14 cellular contexts compared by ENCODE assay signal in genomic region chr10:27794157-27794556, GRCh38. TPM values are rescaled to one million over a fixed set of nuclear protein-coding genes. Genes with fewer than 3 reads are reported as not detected.
DNase-seq lines count a peak whose midpoint lies in the region; ATAC-seq and TF ChIP-seq lines count a peak whose summit lies in the region.
"Had no signal": no experiment of that assay in that cellular context is flagged by ENCODE, and none has a peak within 500 bp of the region (broad histone marks: within the 10 kb centered on the region; RNA-seq: fewer than 3 reads in every experiment).

No MANE protein-coding gene starts in this region.

- peak; percentile 12 for TF ChIP-seq CTCF in AG04449 (IDR thresholded peaks at IDR 0.05; ENCODE audit: insufficient read depth, low read length, missing control alignments)
- peak; percentile 55 for TF ChIP-seq CTCF in H9 (conservative IDR thresholded peaks at IDR 0.05)
- peak; percentile 35 for TF ChIP-seq CTCF in RWPE2 (IDR thresholded peaks at IDR 0.05; ENCODE audit: poor library complexity, severe bottlenecking)
- peak in 1 of 12 donors; percentile 8 for TF ChIP-seq CTCF in heart left ventricle (IDR thresholded peaks at IDR 0.05)

- H2BK120ac ChIP-seq in H9 (ENCODE audit: low read depth, low read length, poor library complexity, severe bottlenecking), result no peak overlapping the region

- no peaks in the 10 kb centered on the region for H3K9me3 ChIP-seq in H9 (ENCODE audit: control insufficient read depth, low read depth, low read length)
- no peaks in the 10 kb centered on the region for H3K9me3 ChIP-seq in RWPE2 (ENCODE audit: severe bottlenecking)
- H3K9me3 ChIP-seq in heart left ventricle, result no peaks in the 10 kb centered on the region
- H3K9me3 ChIP-seq: stomach had no signal

- H4K91ac ChIP-seq in H9 (ENCODE audit: insufficient read length, low read depth, low read length), result no peak overlapping the region

- H2BK20ac ChIP-seq in H9 (ENCODE audit: low read depth, low read length, poor library complexity, severe bottlenecking), result no peak overlapping the region

- H3K23me2 ChIP-seq in H9 (ENCODE audit: insufficient read length, low read depth, low read length, poor library complexity, severe bottlenecking), result no peaks in the 10 kb centered on the region

- H3K27me3 ChIP-seq in H9 (ENCODE audit: insufficient read depth, low read length), result no peaks in the 10 kb centered on the region
- H3K27me3 ChIP-seq in RWPE2 (ENCODE audit: insufficient read depth, poor library complexity, severe bottlenecking), result no peaks in the 10 kb centered on the region
- H3K27me3 ChIP-seq in heart left ventricle, result peaks cover 0 to 6% (median 0%) of the 10 kb centered on the region in 9 donors
- H3K27me3 ChIP-seq: stomach had no signal

- no peak overlapping the region for H3K27ac Mint-ChIP-seq in H9
- no peak overlapping the region for H3K27ac Mint-ChIP-seq in stimulated activated memory B cell treated with anti-CD40 and anti-IgM and Interleukin-4, amounts not matched to agents 10 μg/mL and 1 μg/mL and 100 μg/mL, for 72 hours
- no peak overlapping the region for H3K27ac Mint-ChIP-seq in naive thymus-derived CD8-positive, alpha-beta T cell
- H3K27ac Mint-ChIP-seq: memory B cell had no signal

- intact Hi-C loops in heart left ventricle (cut with DNase I), result no loop called here

- no peak overlapping the region for H3K4me2 ChIP-seq in H9 (ENCODE audit: insufficient read depth, insufficient read length, low read length)

- POLR2A ChIA-PET in AG04449 (lab: Yijun Ruan, JAX), result no interaction called here
- POLR2A ChIA-PET in naive thymus-derived CD8-positive, alpha-beta T cell (lab: Charles Lee), result no interaction called here

- WGBS in H9 (ENCODE audit: extremely low coverage, insufficient read length, low lambda C conversion rate), result no CpG with 5 or more reads among the region's 1 CpG
- 14 to 39% (median 27%) methylated on average over 1 of the region's 1 CpG for WGBS in heart left ventricle, 4 donors

- no peaks in the 10 kb centered on the region for H3K9me3 Mint-ChIP-seq in H9
- no peaks in the 10 kb centered on the region for H3K9me3 Mint-ChIP-seq in stimulated activated memory B cell treated with anti-CD40 and anti-IgM and Interleukin-4, amounts not matched to agents 10 μg/mL and 1 μg/mL and 100 μg/mL, for 72 hours
- no peaks in the 10 kb centered on the region for H3K9me3 Mint-ChIP-seq in naive thymus-derived CD8-positive, alpha-beta T cell

- H3K4me1 ChIP-seq in H9 (ENCODE audit: insufficient read depth, low read length) (no peaks in the 10 kb centered on the region), RWPE2 (ENCODE audit: insufficient read depth, poor library complexity, severe bottlenecking) (no peaks in the 10 kb centered on the region), heart left ventricle (no peaks in the 10 kb centered on the region)
- H3K4me1 ChIP-seq: stomach had no signal

- H3K79me1 ChIP-seq in H9 (ENCODE audit: insufficient read depth, low read depth, low read length, poor library complexity, severe bottlenecking), result no peaks in the 10 kb centered on the region

- H3K4me3 Mint-ChIP-seq in H9, result no peak overlapping the region
- no peak overlapping the region for H3K4me3 Mint-ChIP-seq in stimulated activated memory B cell treated with anti-CD40 and anti-IgM and Interleukin-4, amounts not matched to agents 10 μg/mL and 1 μg/mL and 100 μg/mL, for 72 hours
- H3K4me3 Mint-ChIP-seq in naive thymus-derived CD8-positive, alpha-beta T cell, result no peak overlapping the region
- H3K4me3 Mint-ChIP-seq: memory B cell had no signal

- H2BK5ac ChIP-seq in H9 (ENCODE audit: insufficient read length, low read length), result no peak overlapping the region

- H3K14ac ChIP-seq in H9 (ENCODE audit: insufficient read depth, low read length), result no peak overlapping the region

- no peak overlapping the region for H3K27ac ChIP-seq in H9 (ENCODE audit: insufficient read length, low read depth, low read length)
- no peak overlapping the region for H3K27ac ChIP-seq in RWPE2 (ENCODE audit: poor library complexity, severe bottlenecking)
- H3K27ac ChIP-seq in heart left ventricle, result no peak overlapping the region
- H3K27ac ChIP-seq: stomach had no signal

- H3K56ac ChIP-seq in H9 (ENCODE audit: insufficient read length, low read depth, low read length), result no peak overlapping the region

- H4K20me1 ChIP-seq in H9 (ENCODE audit: control insufficient read depth, insufficient read depth, insufficient read length), result no peaks in the 10 kb centered on the region

- peaks cover 0 to 4% of the 10 kb centered on the region in 2 experiments; a peak in 3 of 4 replicates for H3K4me1 Mint-ChIP-seq in H9
- H3K4me1 Mint-ChIP-seq in stimulated activated memory B cell treated with anti-CD40 and anti-IgM and Interleukin-4, amounts not matched to agents 10 μg/mL and 1 μg/mL and 100 μg/mL, for 72 hours, result no peaks in the 10 kb centered on the region
- no peaks in the 10 kb centered on the region for H3K4me1 Mint-ChIP-seq in naive thymus-derived CD8-positive, alpha-beta T cell
- H3K4me1 Mint-ChIP-seq: memory B cell had no signal

- no peak overlapping the region for H2BK12ac ChIP-seq in H9 (ENCODE audit: insufficient read length, low read depth, low read length)

- no peak overlapping the region for H2AFZ ChIP-seq in H9 (ENCODE audit: low read length)

- no peak overlapping the region for H3T11ph ChIP-seq in H9 (ENCODE audit: low read length)

- no peak overlapping the region for H2AK5ac ChIP-seq in H9 (ENCODE audit: insufficient read length, low read length)

- H3K18ac ChIP-seq in H9 (ENCODE audit: insufficient read length, low read depth, low read length), result no peak overlapping the region

- H3K36me3 ChIP-seq in RWPE2 (ENCODE audit: low read depth) (no peaks in the 10 kb centered on the region), heart left ventricle (no peaks in the 10 kb centered on the region)
- H3K36me3 ChIP-seq: stomach had no signal

- no peaks in the 10 kb centered on the region for H3K27me3 Mint-ChIP-seq in H9 (ENCODE audit: low read depth)
- H3K27me3 Mint-ChIP-seq in stimulated activated memory B cell treated with anti-CD40 and anti-IgM and Interleukin-4, amounts not matched to agents 10 μg/mL and 1 μg/mL and 100 μg/mL, for 72 hours, result no peaks in the 10 kb centered on the region
- peaks cover 6 to 39% (median 11%) of the 10 kb centered on the region in 5 donors for H3K27me3 Mint-ChIP-seq in naive thymus-derived CD8-positive, alpha-beta T cell

- H3K9ac ChIP-seq in H9 (ENCODE audit: extremely low read depth, insufficient read length, low read length), result no peak overlapping the region

- H3K36me3 Mint-ChIP-seq in H9 (ENCODE audit: insufficient read depth in 1 of 3, low read depth in 3 of 3), result no peaks in the 10 kb centered on the region
- no peaks in the 10 kb centered on the region for H3K36me3 Mint-ChIP-seq in stimulated activated memory B cell treated with anti-CD40 and anti-IgM and Interleukin-4, amounts not matched to agents 10 μg/mL and 1 μg/mL and 100 μg/mL, for 72 hours
- no peaks in the 10 kb centered on the region for H3K36me3 Mint-ChIP-seq in naive thymus-derived CD8-positive, alpha-beta T cell
- H3K36me3 Mint-ChIP-seq: memory B cell had no signal

- H3K4me3 ChIP-seq in AG04449 (ENCODE audit: low read depth, low read length) (no peak overlapping the region), RWPE2 (ENCODE audit: severe bottlenecking) (no peak overlapping the region), heart left ventricle (no peak overlapping the region)
- H3K4me3 ChIP-seq: stomach had no signal

- CTCF ChIA-PET in AG04449 (lab: Yijun Ruan, JAX), result interaction anchor here (0.6 to 1.6 kb wide), 2 partner anchors 11 to 270 kb away, joined by 3 to 5 read pairs; no protein-coding TSS in a partner anchor

- no peak overlapping the region for H4K5ac ChIP-seq in H9 (ENCODE audit: insufficient read length, low read depth, low read length)

- TF ChIP-seq POLR2A in heart left ventricle (IDR thresholded peaks at IDR 0.05), result no peak

- H4K8ac ChIP-seq in H9 (replicated peaks; ENCODE audit: insufficient read length, low read depth, low read length), result no peak overlapping the region

- ATAC-seq in RWPE2 (ENCODE audit: low read depth), result no peak
- ATAC-seq in stimulated activated memory B cell treated with anti-CD40 and anti-IgM and Interleukin-4, amounts not matched to agents 10 μg/mL and 1 μg/mL and 100 μg/mL, for 72 hours, result no peak
- no peak for ATAC-seq in naive thymus-derived CD8-positive, alpha-beta T cell
- ATAC-seq in heart left ventricle, result no peak
- ATAC-seq in GM21717 (IDR thresholded peaks at IDR 0.05; ENCODE audit: unreplicated experiment), result no peak

- no peak overlapping the region for H3K23ac ChIP-seq in H9 (ENCODE audit: insufficient read length, low read depth, low read length)

- H2BK15ac ChIP-seq in H9 (ENCODE audit: low read depth, low read length), result no peak overlapping the region

- DNase-seq in AG04449 (ENCODE audit: low read depth, low spot score) (no peak), H9 (no peak), RWPE2 (ENCODE audit: low spot score) (no peak), iris pigment epithelial cell (ENCODE audit: low read depth) (peak; percentile 25), heart left ventricle (no peak)
- no peak for DNase-seq in naive thymus-derived CD8-positive, alpha-beta T cell
- DNase-seq: activated T-cell treated with anti-CD3 and anti-CD28 coated beads for 4 hours; amygdala; effector memory CD4-positive, alpha-beta T cell; NCI-H2171 treated with DMSO at 0.1 percent for 48 hours; stomach had no signal

- no peaks in the 10 kb centered on the region for H3K79me2 ChIP-seq in H9 (ENCODE audit: insufficient read depth, low read length)

- no peak overlapping the region for H3K4ac ChIP-seq in H9 (ENCODE audit: low read depth, low read length)

RNA-seq across cellular contexts. Expression of gene MKX, which starts 48.5 kb away (rescaled TPM):
- total RNA-seq in H9 (2021) (0.31 and 0.46 TPM in 2 replicates), heart left ventricle (1 to 10 TPM in 1 of 9 donors, under 1 TPM in 5, not detected in 3; 0.20 to 1.5 (median 0.60) TPM)
- total RNA-seq in naive thymus-derived CD8-positive, alpha-beta T cell, result not detected
- not detected for polyA plus RNA-seq in naive thymus-derived CD8-positive, alpha-beta T cell
- under 1 TPM in 1 of 2 donors, not detected in 1; 0.06 TPM for polyA plus RNA-seq in heart left ventricle
